In genomic region chr9:97710356-97711222, GRCh38 we compare ENCODE assay signal across 9 cellular contexts. TPM values are rescaled to one million over a fixed set of nuclear protein-coding genes. Genes with fewer than 3 reads are reported as not detected.
DNase-seq lines count a peak whose midpoint lies in the region; ATAC-seq lines count a peak whose summit lies in the region.
"Had no signal": no experiment of that assay in that cellular context is flagged by ENCODE, and none has a peak within 500 bp of the region (broad histone marks: within the 10 kb centered on the region; RNA-seq: fewer than 3 reads in every experiment).

No MANE protein-coding gene starts in this region.

- peak; percentile 53 for ATAC-seq in HG03159 (IDR thresholded peaks at IDR 0.05; ENCODE audit: unreplicated experiment)

- H3K27ac ChIP-seq in substantia nigra (ENCODE audit: low read depth, low read length, poor library complexity, severe bottlenecking), result no peak overlapping the region
- H3K27ac ChIP-seq: BLaER1 had no signal

- DNase-seq in SIG-M5 treated with dmso at 0.1 percent for 504 hours (lab: John Stamatoyannopoulos, UW; ENCODE audit: unreplicated experiment) (peak; percentile 69), SIG-M5 (lab: John Stamatoyannopoulos, UW) (no peak), NCI-H460 (ENCODE audit: extremely low read depth, low read depth) (peak; percentile 65), lung microvascular endothelial cell (ENCODE audit: low read depth in 2 of 2) (peak; percentile 75 to 79), substantia nigra (lab: John Stamatoyannopoulos, UW) (peak in 30 of 49 donors; percentile 1 to 67 (median 18))
- DNase-seq in activated CD4-positive, alpha-beta T cell treated with anti-CD3 and anti-CD28 coated beads for 4 hours, result peak; percentile 33 to 35
- peak; percentile 18 for DNase-seq in effector CD8-positive, alpha-beta T cell (lab: John Stamatoyannopoulos, UW)

RNA-seq across cellular contexts. Expression of gene XPA, which starts 13.4 kb away (rescaled TPM):
- total RNA-seq in NCI-H460 (2014; rRNA removed; shearing (Covaris generic)), result 10.4 and 12.4 TPM in 2 replicates
- polyA plus RNA-seq in NCI-H460 (2014; cell fraction: nucleus; rRNA removed), result 6.8 and 13.9 TPM in 2 replicates
- 7.4 and 10.7 TPM in 2 replicates for total RNA-seq in lung microvascular endothelial cell
